Comparison of ENCODE assay signal across 12 cellular contexts in the genomic region with DNA sequence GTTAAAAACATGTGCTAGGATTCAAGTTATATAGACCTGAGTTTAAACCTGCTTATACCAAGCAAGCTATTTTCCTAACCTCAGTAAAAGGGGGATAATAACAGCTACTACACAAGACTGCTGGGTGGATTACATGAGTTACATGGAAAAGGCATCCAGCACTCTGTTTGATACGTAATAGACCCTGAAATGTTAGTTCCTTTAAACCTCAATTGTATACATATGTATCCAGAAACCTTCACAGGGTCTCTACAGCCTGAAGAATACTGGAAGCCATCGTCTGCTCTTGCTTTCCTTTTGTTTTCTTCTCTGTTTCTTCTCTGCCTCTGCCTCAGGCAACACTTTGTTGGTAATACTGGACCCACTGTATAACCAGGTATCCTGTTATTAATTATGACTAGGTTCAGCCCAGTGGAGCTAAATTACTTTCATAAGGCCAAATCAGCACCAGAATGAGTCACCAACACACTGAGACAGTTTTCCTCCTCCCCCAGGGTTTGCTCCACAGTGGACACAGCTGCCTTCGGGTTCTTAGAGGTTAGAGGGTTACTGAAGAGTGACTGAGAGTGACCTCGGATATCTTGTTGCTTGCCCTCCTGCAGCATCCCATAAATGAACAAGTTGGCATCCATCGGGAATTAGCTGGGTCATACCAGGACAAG.
DNase-seq lines count a peak whose midpoint lies in the region; ATAC-seq and TF ChIP-seq lines count a peak whose summit lies in the region.
"Had no signal": no experiment of that assay in that cellular context is flagged by ENCODE, and none has a peak within 500 bp of the region (broad histone marks: within the 10 kb centered on the region; RNA-seq: fewer than 3 reads in every experiment).

No MANE protein-coding gene starts in this region.

- no peaks in the 10 kb centered on the region for H3K36me3 Mint-ChIP-seq in glutamatergic neuron (ENCODE audit: unreplicated experiment)

- DNase-seq in Right ventricle myocardium superior = no peak
- no peak for DNase-seq in cardiac septum (ENCODE audit: low spot score)
- DNase-seq in T1000 (lab: John Stamatoyannopoulos, UW) = peak; percentile 48
- no peak for DNase-seq in glutamatergic neuron
- DNase-seq in stimulated activated naive CD4-positive, alpha-beta T cell (lab: John Stamatoyannopoulos, UW) = no peak
- DNase-seq in activated T-cell treated with anti-CD3 and anti-CD28 coated beads, Interleukin-2, amount 50 U/mL, for 1 hour = no peak
- DNase-seq: activated naive CD4-positive, alpha-beta T cell treated with Interleukin-2 at 50 U/mL for 16 hours; MM.1S had no signal

- peak overlapping the region; percentile 52 for H3K4me3 Mint-ChIP-seq in glutamatergic neuron (ENCODE audit: unreplicated experiment)

- peaks cover 6% of the 10 kb centered on the region for H3K27me3 Mint-ChIP-seq in glutamatergic neuron (ENCODE audit: unreplicated experiment)

- peak; percentile 77 for ATAC-seq in Right ventricle myocardium superior (ENCODE audit: poor library complexity)
- ATAC-seq in GM21576 (IDR thresholded peaks at IDR 0.05; ENCODE audit: unreplicated experiment) = no peak
- ATAC-seq in HG03280 (IDR thresholded peaks at IDR 0.05; ENCODE audit: unreplicated experiment) = no peak
- ATAC-seq: activated CD4-positive, CD25-positive, alpha-beta regulatory T cell treated with anti-CD3 and anti-CD28 coated beads, Interleukin-2, amount 50 U/mL, for 24 hours; left lobe of liver had no signal

- no peaks in the 10 kb centered on the region for H3K9me3 Mint-ChIP-seq in glutamatergic neuron (ENCODE audit: unreplicated experiment)

- intact Hi-C loops in Right ventricle myocardium superior (cut with DNase I) (loop anchor here (10.0 kb wide), 1 partner anchor 320 kb away; no protein-coding TSS in a partner anchor), cardiac septum (cut with DNase I) (loop anchor here (5.0 kb wide), 1 partner anchor 322 kb away; no protein-coding TSS in a partner anchor)

- peaks cover 39% of the 10 kb centered on the region for H3K4me1 Mint-ChIP-seq in glutamatergic neuron (ENCODE audit: low read depth, unreplicated experiment)

- TF ChIP-seq CTCF in glutamatergic neuron (IDR thresholded peaks at IDR 0.05; ENCODE audit: partially characterized antibody, unreplicated experiment) = no peak

- peak overlapping the region; percentile 84 for H3K27ac Mint-ChIP-seq in glutamatergic neuron (ENCODE audit: unreplicated experiment)
